In the genomic region with DNA sequence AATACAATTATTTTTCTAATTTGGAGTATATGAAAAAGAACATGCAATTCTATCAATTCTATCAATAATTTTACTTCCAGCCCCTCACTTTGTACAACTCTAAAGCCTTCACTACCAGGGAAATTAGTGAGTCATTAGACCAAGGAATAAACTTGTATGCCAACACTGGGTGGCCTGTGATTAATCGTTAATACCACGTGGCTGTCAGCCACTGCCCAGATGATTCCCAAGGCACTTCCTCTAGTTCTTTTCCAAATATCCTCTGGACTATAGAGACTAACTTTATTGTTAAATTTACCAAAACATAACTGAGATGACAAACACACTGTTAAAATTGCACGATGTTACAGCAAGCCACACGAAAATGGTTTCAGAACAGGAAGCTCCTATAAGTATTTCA, we compare ENCODE assay signal across 18 cellular contexts. TPM values are rescaled to one million over a fixed set of nuclear protein-coding genes. Genes with fewer than 3 reads are reported as not detected.
A peak's percentile ranks its signal among the peaks of the same experiment; 100 is the strongest.
DNase-seq lines count a peak whose midpoint lies in the region; ATAC-seq and TF ChIP-seq lines count a peak whose summit lies in the region.
"Had no signal": no experiment of that assay in that cellular context is flagged by ENCODE, and none has a peak within 500 bp of the region (broad histone marks: within the 10 kb centered on the region; RNA-seq: fewer than 3 reads in every experiment).

No MANE protein-coding gene starts in this region.

- peaks cover 33% of the 10 kb centered on the region for H3K4me1 ChIP-seq in PC-3 (ENCODE audit: insufficient read depth, low read length)

- H3F3A ChIP-seq in PC-3 (ENCODE audit: low read length, unreplicated experiment): peaks cover 5% of the 10 kb centered on the region

- H3K27me3 Mint-ChIP-seq in activated T-cell treated with anti-CD3 and anti-CD28 coated beads, Interleukin-2, amount 50 U/mL, for 24 hours: peaks cover 19% of the 10 kb centered on the region
- H3K27me3 Mint-ChIP-seq in stimulated activated naive B cell treated with anti-CD40 and anti-IgM and Interleukin-4, amounts not matched to agents 10 μg/mL and 1 μg/mL and 100 μg/mL, for 72 hours: peaks cover 0 to 13% of the 10 kb centered on the region in 2 donors
- no peaks in the 10 kb centered on the region for H3K27me3 Mint-ChIP-seq in effector memory CD8-positive, alpha-beta T cell

- BruUV-seq in PC-3 (replicated peaks; lab: Mats Ljungman, UMichigan): no TSS peak

- no peaks in the 10 kb centered on the region for H3K36me3 Mint-ChIP-seq in activated T-cell treated with anti-CD3 and anti-CD28 coated beads, Interleukin-2, amount 50 U/mL, for 24 hours (ENCODE audit: low read depth)
- H3K36me3 Mint-ChIP-seq in stimulated activated naive B cell treated with anti-CD40 and anti-IgM and Interleukin-4, amounts not matched to agents 10 μg/mL and 1 μg/mL and 100 μg/mL, for 72 hours: peaks cover 0 to 1% of the 10 kb centered on the region in 2 donors
- no peaks in the 10 kb centered on the region for H3K36me3 Mint-ChIP-seq in effector memory CD8-positive, alpha-beta T cell (ENCODE audit: insufficient read depth)

- in situ Hi-C loops in Caki2 (cut with HindIII; ENCODE audit: low pct_unique_long_range_greater_than_20kb, low sequenced_read_pairs): no loop called here

- peak overlapping the region; percentile 65 for H3K27ac ChIP-seq in PC-3 (ENCODE audit: low read length)
- H3K27ac ChIP-seq: testis had no signal

- no peaks in the 10 kb centered on the region for H3K27me3 ChIP-seq in PC-3 (ENCODE audit: low read length)
- H3K27me3 ChIP-seq: testis had no signal

- DNase-seq in Caki2 (ENCODE audit: low read depth) (peak; percentile 44), PC-3 (peak; percentile 78), epithelial cell of esophagus (ENCODE audit: low read depth) (peak; percentile 78), kidney tubule cell (ENCODE audit: low spot score) (peak; percentile 56), DMS153 (lab: John Stamatoyannopoulos, UW) (no peak)
- no peak for DNase-seq in activated T-cell treated with anti-CD3 and anti-CD28 coated beads, Interleukin-2, amount 50 U/mL, for 24 hours
- DNase-seq in stimulated activated naive B cell treated with anti-CD40 and anti-IgM and Interleukin-4, amounts not matched to agents 10 μg/mL and 1 μg/mL and 100 μg/mL, for 72 hours: no peak
- DNase-seq in effector memory CD8-positive, alpha-beta T cell: no peak
- DNase-seq: activated CD4-positive, alpha-beta T cell treated with anti-CD3 and anti-CD28 coated beads for 48 hours; activated gamma-delta T cell treated with Interleukin-2 at 50 U/mL for 16 hours; cerebellar nuclear complex; effector CD8-positive, alpha-beta T cell; KG1; NCI-H1048; NCI-H2081; NCI-H510A treated with DMSO at 0.1 percent for 48 hours; Right ventricle myocardium superior; testis had no signal

- POLR2A ChIA-PET in PC-3 (lab: Charles Lee; ENCODE audit: unreplicated experiment): no interaction called here

- peak overlapping the region; percentile 42 for H3K4me2 ChIP-seq in PC-3 (ENCODE audit: low read length)

- CTCF ChIA-PET in PC-3 (lab: Charles Lee): no interaction called here

- peaks cover 82% of the 10 kb centered on the region for H3K79me2 ChIP-seq in PC-3 (ENCODE audit: low read length)

- no peaks in the 10 kb centered on the region for H3K4me1 Mint-ChIP-seq in activated T-cell treated with anti-CD3 and anti-CD28 coated beads, Interleukin-2, amount 50 U/mL, for 24 hours (ENCODE audit: low read depth)
- H3K4me1 Mint-ChIP-seq in stimulated activated naive B cell treated with anti-CD40 and anti-IgM and Interleukin-4, amounts not matched to agents 10 μg/mL and 1 μg/mL and 100 μg/mL, for 72 hours: no peaks in the 10 kb centered on the region
- no peaks in the 10 kb centered on the region for H3K4me1 Mint-ChIP-seq in effector memory CD8-positive, alpha-beta T cell (ENCODE audit: low read depth in 2 of 2)

- H3K9me3 Mint-ChIP-seq in activated T-cell treated with anti-CD3 and anti-CD28 coated beads, Interleukin-2, amount 50 U/mL, for 24 hours: no peaks in the 10 kb centered on the region
- H3K9me3 Mint-ChIP-seq in stimulated activated naive B cell treated with anti-CD40 and anti-IgM and Interleukin-4, amounts not matched to agents 10 μg/mL and 1 μg/mL and 100 μg/mL, for 72 hours: peaks cover 0 to 2% of the 10 kb centered on the region in 2 donors
- H3K9me3 Mint-ChIP-seq in effector memory CD8-positive, alpha-beta T cell: peaks cover 0 to 10% of the 10 kb centered on the region in 2 donors

- no peak overlapping the region for H3K4me3 Mint-ChIP-seq in activated T-cell treated with anti-CD3 and anti-CD28 coated beads, Interleukin-2, amount 50 U/mL, for 24 hours
- no peak overlapping the region for H3K4me3 Mint-ChIP-seq in stimulated activated naive B cell treated with anti-CD40 and anti-IgM and Interleukin-4, amounts not matched to agents 10 μg/mL and 1 μg/mL and 100 μg/mL, for 72 hours
- no peak overlapping the region for H3K4me3 Mint-ChIP-seq in effector memory CD8-positive, alpha-beta T cell

- no peaks in the 10 kb centered on the region for H3K36me3 ChIP-seq in PC-3 (ENCODE audit: low read depth, low read length)

- H3K27ac Mint-ChIP-seq in activated T-cell treated with anti-CD3 and anti-CD28 coated beads, Interleukin-2, amount 50 U/mL, for 24 hours: no peak overlapping the region
- no peak overlapping the region for H3K27ac Mint-ChIP-seq in stimulated activated naive B cell treated with anti-CD40 and anti-IgM and Interleukin-4, amounts not matched to agents 10 μg/mL and 1 μg/mL and 100 μg/mL, for 72 hours
- no peak overlapping the region for H3K27ac Mint-ChIP-seq in effector memory CD8-positive, alpha-beta T cell

- TF ChIP-seq CTCF in PC-3 (conservative IDR thresholded peaks at IDR 0.05; ENCODE audit: low read depth, low read length) (no peak), epithelial cell of esophagus (IDR thresholded peaks at IDR 0.05; ENCODE audit: insufficient read depth, low read depth, low read length, missing control alignments) (no peak)

- 0 out of 2 replicates have a peak overlapping the region, but pooled peaks have one; percentile 2 for H3K9ac ChIP-seq in PC-3 (ENCODE audit: low read length)

- intact Hi-C loops in PC-3 (cut with micrococcal nuclease): no loop called here

- ATAC-seq in PC-3: peak; percentile 85
- ATAC-seq in stimulated activated naive B cell treated with anti-CD40 and anti-IgM and Interleukin-4, amounts not matched to agents 10 μg/mL and 1 μg/mL and 100 μg/mL, for 72 hours (replicated peaks): no peak
- no peak for ATAC-seq in effector memory CD8-positive, alpha-beta T cell (replicated peaks)

- H4K20me1 ChIP-seq in PC-3 (ENCODE audit: low read length): no peaks in the 10 kb centered on the region

- H3K9me2 ChIP-seq in PC-3 (replicated peaks; ENCODE audit: low read length): no peaks in the 10 kb centered on the region

- H3K4me3 ChIP-seq in PC-3 (ENCODE audit: low read length): no peak overlapping the region
- H3K4me3 ChIP-seq in epithelial cell of esophagus (ENCODE audit: low read length): no peak overlapping the region
- H3K4me3 ChIP-seq: testis had no signal

- no peak overlapping the region for H2AFZ ChIP-seq in PC-3 (ENCODE audit: low read length)

- no peaks in the 10 kb centered on the region for H3K9me3 ChIP-seq in PC-3 (ENCODE audit: low read length)
- H3K9me3 ChIP-seq: testis had no signal

RNA-seq across cellular contexts. Expression of gene MID1, which starts 45.7 kb away (rescaled TPM):
- 12.5 and 26.7 TPM in 2 replicates for total RNA-seq in Caki2 (2014; rRNA removed; shearing (Covaris generic); ENCODE audit: low replicate concordance)
- 21.9 and 24.6 TPM in 2 replicates for total RNA-seq in PC-3 (2014; rRNA removed)

Comparison
In these comparisons a context has a peak if more than half of its experiments do, and no peak if none do; other contexts are left out.
1. DNase-seq: peak in Caki2 (single experiment), PC-3 (single experiment), epithelial cell of esophagus (single experiment) and kidney tubule cell (single experiment); none in activated T-cell treated with anti-CD3 and anti-CD28 coated beads, Interleukin-2, amount 50 U/mL, for 24 hours (single experiment), stimulated activated naive B cell treated with anti-CD40 and anti-IgM and Interleukin-4, amounts not matched to agents 10 μg/mL and 1 μg/mL and 100 μg/mL, for 72 hours (single experiment), effector memory CD8-positive, alpha-beta T cell (0 of 3) and DMS153 (single experiment).